23 cellular contexts compared by ENCODE assay signal in the genomic region with DNA sequence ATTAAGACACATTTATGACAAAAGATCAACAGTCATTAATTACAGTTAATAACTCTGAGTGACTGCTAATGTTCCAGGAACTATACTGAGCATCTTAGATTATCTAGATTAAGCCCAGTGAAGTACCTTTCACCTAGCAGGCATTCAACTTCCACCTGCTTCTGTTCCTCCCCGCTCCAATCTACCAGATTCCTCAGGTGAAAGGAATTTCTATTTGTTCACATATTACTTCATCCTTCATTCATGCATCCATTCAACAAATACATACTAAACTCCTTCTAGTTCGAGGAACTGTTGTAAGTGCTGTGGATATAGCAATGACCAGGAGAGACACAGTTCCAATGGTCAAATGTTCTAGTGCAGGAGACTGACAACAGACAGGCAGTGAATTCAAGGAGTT.
A peak's percentile ranks its signal among the peaks of the same experiment; 100 is the strongest.
DNase-seq lines count a peak whose midpoint lies in the region; ATAC-seq and TF ChIP-seq lines count a peak whose summit lies in the region.
"Had no signal": no experiment of that assay in that cellular context is flagged by ENCODE, and none has a peak within 500 bp of the region (broad histone marks: within the 10 kb centered on the region; RNA-seq: fewer than 3 reads in every experiment).

No MANE protein-coding gene starts in this region.

- WGBS in body of pancreas, 2 donors: 79 to 82% methylated on average over 2 of the region's 2 CpGs
- WGBS in GM23248 (ENCODE audit: low coverage in 1 of 2, low lambda C conversion rate in 2 of 2, missing lambda C conversion rate in 2 of 2), 2 experiments: 90 to 96% methylated on average over 2 of the region's 2 CpGs

- no peaks in the 10 kb centered on the region for H3F3A ChIP-seq in GM23248 (ENCODE audit: insufficient read depth)

- H3K4me2 ChIP-seq in GM23248 (ENCODE audit: unreplicated experiment): no peak overlapping the region

- intact Hi-C loops in body of pancreas (cut with DNase I) (no loop called here), upper lobe of right lung (cut with DNase I) (no loop called here)
- intact Hi-C loops in CD8-positive, alpha-beta T cell (cut with DNase I, micrococcal nuclease): no loop called here

- no peak overlapping the region for H3K9ac ChIP-seq in GM23248

- TF ChIP-seq POLR2A in body of pancreas (IDR thresholded peaks at IDR 0.05): no peak

- no peak overlapping the region for H2AFZ ChIP-seq in GM23248

- H3K27me3 ChIP-seq in body of pancreas: no peaks in the 10 kb centered on the region
- no peaks in the 10 kb centered on the region for H3K27me3 ChIP-seq in upper lobe of right lung
- H3K27me3 ChIP-seq in GM23248 (replicated peaks; ENCODE audit: insufficient read depth): no peaks in the 10 kb centered on the region
- H3K27me3 ChIP-seq in CD8-positive, alpha-beta T cell (ENCODE audit: insufficient read depth, low read length): no peaks in the 10 kb centered on the region
- H3K27me3 ChIP-seq in CD8-positive, alpha-beta memory T cell (ENCODE audit: insufficient read depth, low read length, poor library complexity, severe bottlenecking): no peaks in the 10 kb centered on the region
- H3K27me3 ChIP-seq: MG63, SJSA1 had no signal

- no peak overlapping the region for H3K4me3 Mint-ChIP-seq in CD8-positive, alpha-beta T cell
- H3K4me3 Mint-ChIP-seq in CD8-positive, alpha-beta memory T cell: no peak overlapping the region
- H3K4me3 Mint-ChIP-seq: B cell, CD14-positive monocyte had no signal

- H3K79me2 ChIP-seq in GM23248 (ENCODE audit: insufficient read depth): no peaks in the 10 kb centered on the region

- H3K9me3 Mint-ChIP-seq in CD8-positive, alpha-beta T cell: peaks cover 6% of the 10 kb centered on the region
- H3K9me3 Mint-ChIP-seq in CD8-positive, alpha-beta memory T cell: no peaks in the 10 kb centered on the region

- peaks cover 6% of the 10 kb centered on the region for H3K4me1 Mint-ChIP-seq in CD8-positive, alpha-beta T cell (ENCODE audit: low read depth)
- peaks cover 0 to 5% (median 2%) of the 10 kb centered on the region in 3 donors for H3K4me1 Mint-ChIP-seq in CD8-positive, alpha-beta memory T cell
- H3K4me1 Mint-ChIP-seq: B cell had no signal

- no peak overlapping the region for H3K4me3 ChIP-seq in body of pancreas
- H3K4me3 ChIP-seq in upper lobe of right lung: no peak overlapping the region
- H3K4me3 ChIP-seq in GM23248: no peak overlapping the region
- H3K4me3 ChIP-seq in CD8-positive, alpha-beta T cell (ENCODE audit: low read depth, low read length): no peak overlapping the region
- no peak overlapping the region for H3K4me3 ChIP-seq in CD8-positive, alpha-beta memory T cell (ENCODE audit: low read length)
- H3K4me3 ChIP-seq: MG63, SJSA1 had no signal

- H3K9me3 ChIP-seq in body of pancreas (no peaks in the 10 kb centered on the region), upper lobe of right lung (no peaks in the 10 kb centered on the region), GM23248 (ENCODE audit: low read depth) (no peaks in the 10 kb centered on the region)
- no peaks in the 10 kb centered on the region for H3K9me3 ChIP-seq in CD8-positive, alpha-beta T cell (ENCODE audit: low read length)
- H3K9me3 ChIP-seq in CD8-positive, alpha-beta memory T cell (ENCODE audit: low read length): no peaks in the 10 kb centered on the region
- H3K9me3 ChIP-seq: SJSA1 had no signal

- POLR2A ChIA-PET in CD8-positive, alpha-beta T cell (lab: Charles Lee): no interaction called here
- POLR2A ChIA-PET in CD8-positive, alpha-beta memory T cell (lab: Charles Lee): no interaction called here

- H3K4me1 ChIP-seq in body of pancreas (no peaks in the 10 kb centered on the region), upper lobe of right lung (no peaks in the 10 kb centered on the region), GM23248 (ENCODE audit: insufficient read depth) (no peaks in the 10 kb centered on the region)
- no peaks in the 10 kb centered on the region for H3K4me1 ChIP-seq in CD8-positive, alpha-beta T cell (ENCODE audit: insufficient read depth, low read length)
- H3K4me1 ChIP-seq in CD8-positive, alpha-beta memory T cell (ENCODE audit: insufficient read depth, low read length): no peaks in the 10 kb centered on the region
- H3K4me1 ChIP-seq: SJSA1 had no signal

- in situ Hi-C loops in GM23248 (cut with MboI): no loop called here

- peaks cover 6% of the 10 kb centered on the region for H3K36me3 Mint-ChIP-seq in CD8-positive, alpha-beta T cell
- peaks cover 0 to 8% (median 0%) of the 10 kb centered on the region in 3 donors for H3K36me3 Mint-ChIP-seq in CD8-positive, alpha-beta memory T cell
- H3K36me3 Mint-ChIP-seq: CD14-positive monocyte had no signal

- no peaks in the 10 kb centered on the region for H3K27me3 Mint-ChIP-seq in CD8-positive, alpha-beta T cell (ENCODE audit: low read depth)
- H3K27me3 Mint-ChIP-seq in CD8-positive, alpha-beta memory T cell: no peaks in the 10 kb centered on the region
- H3K27me3 Mint-ChIP-seq: B cell had no signal

- no peaks in the 10 kb centered on the region for H3K9me2 ChIP-seq in GM23248 (ENCODE audit: insufficient read depth)

- H4K20me1 ChIP-seq in GM23248 (ENCODE audit: insufficient read depth): no peaks in the 10 kb centered on the region

- peak; percentile 13 for DNase-seq in NCI-H1105 treated with DMSO at 0.1 percent for 48 hours (lab: John Stamatoyannopoulos, UW)
- DNase-seq in NCI-H1105 (lab: John Stamatoyannopoulos, UW): no peak
- DNase-seq in body of pancreas: no peak
- DNase-seq in kidney tubule cell (ENCODE audit: low spot score): peak; percentile 81
- no peak for DNase-seq in upper lobe of right lung
- no peak for DNase-seq in GM23248
- no peak for DNase-seq in CD8-positive, alpha-beta T cell
- no peak for DNase-seq in CD8-positive, alpha-beta memory T cell
- DNase-seq: DMS153; DND-41; KBM-7; MG63; NCI-H1417 treated with DMSO at 0.1 percent for 48 hours; NCI-H1694 treated with DMSO at 0.1 percent for 48 hours; NCI-H2081; NCI-H774; NK-92 treated with Interleukin-12 subunit alpha and Interleukin-12 subunit beta, amount 100 ng/mL, for 24 hours; Right ventricle myocardium superior; RPMI8226 had no signal

- CTCF ChIA-PET in CD8-positive, alpha-beta T cell (lab: Charles Lee): no interaction called here
- CTCF ChIA-PET in CD8-positive, alpha-beta memory T cell (lab: Charles Lee): no interaction called here

- no peak for TF ChIP-seq CTCF in body of pancreas (IDR thresholded peaks at IDR 0.05)
- TF ChIP-seq CTCF in upper lobe of right lung (IDR thresholded peaks at IDR 0.05): no peak
- no peak for TF ChIP-seq CTCF in CD8-positive, alpha-beta T cell (IDR thresholded peaks at IDR 0.05)

- ATAC-seq in body of pancreas: peak; percentile 62
- peak; percentile 59 for ATAC-seq in upper lobe of right lung
- ATAC-seq in CD8-positive, alpha-beta T cell: no peak

- H3K27ac ChIP-seq in body of pancreas: no peak overlapping the region
- H3K27ac ChIP-seq in upper lobe of right lung: no peak overlapping the region
- no peak overlapping the region for H3K27ac ChIP-seq in GM23248
- no peak overlapping the region for H3K27ac ChIP-seq in CD8-positive, alpha-beta T cell (ENCODE audit: low read depth, low read length)
- no peak overlapping the region for H3K27ac ChIP-seq in CD8-positive, alpha-beta memory T cell (ENCODE audit: low read depth, low read length)
- H3K27ac ChIP-seq: 22Rv1, SJSA1 had no signal

- no peak overlapping the region for H3K27ac Mint-ChIP-seq in CD8-positive, alpha-beta T cell
- no peak overlapping the region for H3K27ac Mint-ChIP-seq in CD8-positive, alpha-beta memory T cell
- H3K27ac Mint-ChIP-seq: B cell, CD14-positive monocyte had no signal

- H3K36me3 ChIP-seq in body of pancreas (replicated peaks in 1 of 2; ENCODE audit: insufficient read depth in 1 of 2, low read depth in 2 of 2): no peaks in the 10 kb centered on the region
- no peaks in the 10 kb centered on the region for H3K36me3 ChIP-seq in upper lobe of right lung
- H3K36me3 ChIP-seq in GM23248 (ENCODE audit: low read depth): no peaks in the 10 kb centered on the region
- no peaks in the 10 kb centered on the region for H3K36me3 ChIP-seq in CD8-positive, alpha-beta T cell (ENCODE audit: insufficient read depth, low read length)
- H3K36me3 ChIP-seq in CD8-positive, alpha-beta memory T cell (ENCODE audit: insufficient read depth, low read length): no peaks in the 10 kb centered on the region
- H3K36me3 ChIP-seq: MG63, SJSA1 had no signal

Comparison
In these comparisons a context has a peak if more than half of its experiments do, and no peak if none do; other contexts are left out.
1. DNase-seq: peak in NCI-H1105 treated with DMSO at 0.1 percent for 48 hours (single experiment) and kidney tubule cell (single experiment); none in NCI-H1105 (single experiment), body of pancreas (0 of 4), upper lobe of right lung (single experiment), GM23248 (single experiment), CD8-positive, alpha-beta T cell (0 of 7) and CD8-positive, alpha-beta memory T cell (0 of 5).